Comparison of ENCODE assay signal across 1 cellular context in genomic region chr20:51206032-51206662, GRCh38.
TF ChIP-seq lines count a peak whose summit lies in the region.

No MANE protein-coding gene starts in this region.

TF ChIP-seq in GM23338, 12 proteins besides CTCF, POLR2A, EP300 and RAD21 (continued from another document):
- TF ChIP-seq REST (IDR thresholded peaks at IDR 0.05; ENCODE audit: unreplicated experiment): no peak
- TF ChIP-seq JUNB (IDR thresholded peaks at IDR 0.05; ENCODE audit: unreplicated experiment): no peak
- TF ChIP-seq, protein P1, sequence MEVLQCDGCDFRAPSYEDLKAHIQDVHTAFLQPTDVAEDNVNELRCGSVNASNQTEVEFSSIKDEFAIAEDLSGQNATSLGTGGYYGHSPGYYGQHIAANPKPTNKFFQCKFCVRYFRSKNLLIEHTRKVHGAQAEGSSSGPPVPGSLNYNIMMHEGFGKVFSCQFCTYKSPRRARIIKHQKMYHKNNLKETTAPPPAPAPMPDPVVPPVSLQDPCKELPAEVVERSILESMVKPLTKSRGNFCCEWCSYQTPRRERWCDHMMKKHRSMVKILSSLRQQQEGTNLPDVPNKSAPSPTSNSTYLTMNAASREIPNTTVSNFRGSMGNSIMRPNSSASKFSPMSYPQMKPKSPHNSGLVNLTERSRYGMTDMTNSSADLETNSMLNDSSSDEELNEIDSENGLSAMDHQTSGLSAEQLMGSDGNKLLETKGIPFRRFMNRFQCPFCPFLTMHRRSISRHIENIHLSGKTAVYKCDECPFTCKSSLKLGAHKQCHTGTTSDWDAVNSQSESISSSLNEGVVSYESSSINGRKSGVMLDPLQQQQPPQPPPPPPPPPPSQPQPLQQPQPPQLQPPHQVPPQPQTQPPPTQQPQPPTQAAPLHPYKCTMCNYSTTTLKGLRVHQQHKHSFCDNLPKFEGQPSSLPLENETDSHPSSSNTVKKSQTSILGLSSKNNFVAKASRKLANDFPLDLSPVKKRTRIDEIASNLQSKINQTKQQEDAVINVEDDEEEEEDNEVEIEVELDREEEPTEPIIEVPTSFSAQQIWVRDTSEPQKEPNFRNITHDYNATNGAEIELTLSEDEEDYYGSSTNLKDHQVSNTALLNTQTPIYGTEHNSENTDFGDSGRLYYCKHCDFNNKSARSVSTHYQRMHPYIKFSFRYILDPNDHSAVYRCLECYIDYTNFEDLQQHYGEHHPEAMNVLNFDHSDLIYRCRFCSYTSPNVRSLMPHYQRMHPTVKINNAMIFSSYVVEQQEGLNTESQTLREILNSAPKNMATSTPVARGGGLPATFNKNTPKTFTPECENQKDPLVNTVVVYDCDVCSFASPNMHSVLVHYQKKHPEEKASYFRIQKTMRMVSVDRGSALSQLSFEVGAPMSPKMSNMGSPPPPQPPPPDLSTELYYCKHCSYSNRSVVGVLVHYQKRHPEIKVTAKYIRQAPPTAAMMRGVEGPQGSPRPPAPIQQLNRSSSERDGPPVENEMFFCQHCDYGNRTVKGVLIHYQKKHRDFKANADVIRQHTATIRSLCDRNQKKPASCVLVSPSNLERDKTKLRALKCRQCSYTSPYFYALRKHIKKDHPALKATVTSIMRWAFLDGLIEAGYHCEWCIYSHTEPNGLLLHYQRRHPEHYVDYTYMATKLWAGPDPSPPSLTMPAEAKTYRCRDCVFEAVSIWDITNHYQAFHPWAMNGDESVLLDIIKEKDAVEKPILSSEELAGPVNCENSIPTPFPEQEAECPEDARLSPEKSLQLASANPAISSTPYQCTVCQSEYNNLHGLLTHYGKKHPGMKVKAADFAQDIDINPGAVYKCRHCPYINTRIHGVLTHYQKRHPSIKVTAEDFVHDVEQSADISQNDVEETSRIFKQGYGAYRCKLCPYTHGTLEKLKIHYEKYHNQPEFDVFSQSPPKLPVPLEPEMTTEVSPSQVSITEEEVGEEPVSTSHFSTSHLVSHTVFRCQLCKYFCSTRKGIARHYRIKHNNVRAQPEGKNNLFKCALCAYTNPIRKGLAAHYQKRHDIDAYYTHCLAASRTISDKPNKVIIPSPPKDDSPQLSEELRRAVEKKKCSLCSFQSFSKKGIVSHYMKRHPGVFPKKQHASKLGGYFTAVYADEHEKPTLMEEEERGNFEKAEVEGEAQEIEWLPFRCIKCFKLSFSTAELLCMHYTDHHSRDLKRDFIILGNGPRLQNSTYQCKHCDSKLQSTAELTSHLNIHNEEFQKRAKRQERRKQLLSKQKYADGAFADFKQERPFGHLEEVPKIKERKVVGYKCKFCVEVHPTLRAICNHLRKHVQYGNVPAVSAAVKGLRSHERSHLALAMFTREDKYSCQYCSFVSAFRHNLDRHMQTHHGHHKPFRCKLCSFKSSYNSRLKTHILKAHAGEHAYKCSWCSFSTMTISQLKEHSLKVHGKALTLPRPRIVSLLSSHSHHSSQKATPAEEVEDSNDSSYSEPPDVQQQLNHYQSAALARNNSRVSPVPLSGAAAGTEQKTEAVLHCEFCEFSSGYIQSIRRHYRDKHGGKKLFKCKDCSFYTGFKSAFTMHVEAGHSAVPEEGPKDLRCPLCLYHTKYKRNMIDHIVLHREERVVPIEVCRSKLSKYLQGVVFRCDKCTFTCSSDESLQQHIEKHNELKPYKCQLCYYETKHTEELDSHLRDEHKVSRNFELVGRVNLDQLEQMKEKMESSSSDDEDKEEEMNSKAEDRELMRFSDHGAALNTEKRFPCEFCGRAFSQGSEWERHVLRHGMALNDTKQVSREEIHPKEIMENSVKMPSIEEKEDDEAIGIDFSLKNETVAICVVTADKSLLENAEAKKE (CRISPR knock-in tag; IDR thresholded peaks at IDR 0.05): no peak
- no peak for TF ChIP-seq STAT1 (IDR thresholded peaks at IDR 0.05; ENCODE audit: unreplicated experiment)
- TF ChIP-seq CREB1 (CRISPR knock-in tag; IDR thresholded peaks at IDR 0.05; ENCODE audit: low read depth): no peak
- TF ChIP-seq NANOG (IDR thresholded peaks at IDR 0.05; ENCODE audit: borderline replicate concordance): no peak
- TF ChIP-seq EZH2phosphoT487 (IDR thresholded peaks at IDR 0.05; ENCODE audit: unreplicated experiment): no peak
- TF ChIP-seq ZNF114 (CRISPR knock-in tag; IDR thresholded peaks at IDR 0.05): no peak
- no peak for TF ChIP-seq POLR2AphosphoS5 (IDR thresholded peaks at IDR 0.05; ENCODE audit: low read depth)
- no peak for TF ChIP-seq ZNF331 (CRISPR knock-in tag; IDR thresholded peaks at IDR 0.05; ENCODE audit: low read depth)
